12 cellular contexts compared by ENCODE assay signal in the genomic region with DNA sequence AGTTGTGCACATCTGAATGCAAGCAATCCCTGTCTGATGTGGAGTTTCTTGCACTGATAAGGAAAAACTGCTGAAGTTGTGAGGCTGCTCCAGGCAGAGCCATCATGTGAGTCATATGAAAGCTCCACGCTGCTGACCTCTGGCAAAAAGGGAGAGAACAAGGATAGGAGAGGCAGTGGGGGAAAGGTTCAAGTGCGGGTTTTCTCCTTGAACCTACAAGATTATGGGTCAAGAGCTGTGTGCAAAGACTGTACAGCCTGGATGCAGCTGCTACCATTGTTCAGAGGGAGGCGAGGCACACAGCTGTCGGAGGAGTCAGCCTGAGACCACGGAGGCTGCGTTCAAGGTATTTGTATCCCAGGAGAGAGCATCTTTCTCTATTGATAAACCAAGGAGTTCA. TPM values are rescaled to one million over a fixed set of nuclear protein-coding genes. Genes with fewer than 3 reads are reported as not detected.
DNase-seq lines count a peak whose midpoint lies in the region; ATAC-seq, FAIRE-seq and TF ChIP-seq lines count a peak whose summit lies in the region.
"Had no signal": no experiment of that assay in that cellular context is flagged by ENCODE, and none has a peak within 500 bp of the region (broad histone marks: within the 10 kb centered on the region; RNA-seq: fewer than 3 reads in every experiment).

Gene CDK15, plus strand, starts transcription at position 96 of the 400 bp plus-strand sequence. Its CDS starts 128 bp downstream, at position 224.

- FAIRE-seq in H54 (lab: Jason Lieb, UNC): peak; percentile 95

- H3K4me1 Mint-ChIP-seq in CD8-positive, alpha-beta memory T cell: no peaks in the 10 kb centered on the region

- DNase-seq in H54 (ENCODE audit: insufficient read length, low spot score): no peak
- peak; percentile 62 for DNase-seq in adipocyte (ENCODE audit: low read depth)
- no peak for DNase-seq in left ventricle myocardium inferior
- no peak for DNase-seq in ecto neural progenitor cell (ENCODE audit: low spot score)
- no peak for DNase-seq in activated naive CD4-positive, alpha-beta T cell (lab: John Stamatoyannopoulos, UW)
- DNase-seq in CD8-positive, alpha-beta memory T cell: no peak
- DNase-seq: cerebellar nuclear complex; stimulated activated naive CD4-positive, alpha-beta T cell treated with Interleukin-2 at 50 U/mL for 16 hours had no signal

- H3K36me3 ChIP-seq in adipocyte (ENCODE audit: control insufficient read depth, insufficient read depth, low read length, severe bottlenecking) (no peaks in the 10 kb centered on the region), left ventricle myocardium inferior (no peaks in the 10 kb centered on the region), skeletal muscle satellite cell (ENCODE audit: insufficient read depth, low read length) (no peaks in the 10 kb centered on the region)
- H3K36me3 ChIP-seq in CD8-positive, alpha-beta memory T cell (ENCODE audit: insufficient read depth, low read length): no peaks in the 10 kb centered on the region

- TF ChIP-seq CTCF in left ventricle myocardium inferior (IDR thresholded peaks at IDR 0.05; ENCODE audit: borderline replicate concordance): no peak

- H3K27me3 Mint-ChIP-seq in CD8-positive, alpha-beta memory T cell: peaks cover 10 to 28% of the 10 kb centered on the region in 2 donors

- H3K27me3 ChIP-seq in adipocyte (replicated peaks; ENCODE audit: control insufficient read depth, insufficient read depth, low read length) (no peaks in the 10 kb centered on the region), left ventricle myocardium inferior (ENCODE audit: low read depth) (peaks cover 24% of the 10 kb centered on the region), skeletal muscle satellite cell (ENCODE audit: control insufficient read depth, insufficient read depth, low read length) (no peaks in the 10 kb centered on the region)
- H3K27me3 ChIP-seq in CD8-positive, alpha-beta memory T cell (ENCODE audit: insufficient read depth, low read length, poor library complexity, severe bottlenecking): no peaks in the 10 kb centered on the region

- H3K36me3 Mint-ChIP-seq in CD8-positive, alpha-beta memory T cell: no peaks in the 10 kb centered on the region

- H3K4me1 ChIP-seq in adipocyte (ENCODE audit: control insufficient read depth, insufficient read depth, low read length) (peaks cover 23% of the 10 kb centered on the region), left ventricle myocardium inferior (peaks cover 13% of the 10 kb centered on the region), skeletal muscle satellite cell (ENCODE audit: control insufficient read depth, insufficient read depth, low read length) (peaks cover 23% of the 10 kb centered on the region)
- no peaks in the 10 kb centered on the region for H3K4me1 ChIP-seq in CD8-positive, alpha-beta memory T cell (ENCODE audit: insufficient read depth, low read length)

- H3K4me3 ChIP-seq in adipocyte (ENCODE audit: low read length) (peak within 1 kb of the TSS; percentile 70), left ventricle myocardium inferior (peak within 1 kb of the TSS; percentile 4), skeletal muscle satellite cell (ENCODE audit: low read length) (peak within 1 kb of the TSS; percentile 55)
- H3K4me3 ChIP-seq in CD8-positive, alpha-beta memory T cell (ENCODE audit: low read length): no peak within 1 kb of the TSS
- H3K4me3 ChIP-seq: skin epidermis had no signal

- no peak for ATAC-seq in GM19455 (IDR thresholded peaks at IDR 0.05; ENCODE audit: unreplicated experiment)

- no peaks in the 10 kb centered on the region for H3K9me3 Mint-ChIP-seq in CD8-positive, alpha-beta memory T cell

- CTCF ChIA-PET in CD8-positive, alpha-beta memory T cell (lab: Charles Lee): no interaction called here

- H3K9me3 ChIP-seq in adipocyte (ENCODE audit: control insufficient read depth, low read length) (no peaks in the 10 kb centered on the region), left ventricle myocardium inferior (replicated peaks) (no peaks in the 10 kb centered on the region), skeletal muscle satellite cell (replicated peaks; ENCODE audit: low read length) (no peaks in the 10 kb centered on the region)
- H3K9me3 ChIP-seq in CD8-positive, alpha-beta memory T cell (ENCODE audit: low read length): no peaks in the 10 kb centered on the region

- H3K27ac ChIP-seq in left ventricle myocardium inferior (replicated peaks): peak within 1 kb of the TSS; percentile 67
- no peak within 1 kb of the TSS for H3K27ac ChIP-seq in CD8-positive, alpha-beta memory T cell (ENCODE audit: low read depth, low read length)

- TF ChIP-seq POLR2A in H54 (IDR thresholded peaks at IDR 0.05; ENCODE audit: low read depth, low read length): no peak

- POLR2A ChIA-PET in CD8-positive, alpha-beta memory T cell (lab: Charles Lee): no interaction called here

- no peak within 1 kb of the TSS for H3K4me3 Mint-ChIP-seq in CD8-positive, alpha-beta memory T cell

- peak within 1 kb of the TSS in 1 of 8 donors; percentile 29 for H3K27ac Mint-ChIP-seq in CD8-positive, alpha-beta memory T cell

- H3K9ac ChIP-seq in adipocyte (ENCODE audit: low read length): peak within 1 kb of the TSS; percentile 78
- H3K9ac ChIP-seq in skeletal muscle satellite cell (ENCODE audit: low read depth, low read length): peak within 1 kb of the TSS; percentile 78

- intact Hi-C loops in left ventricle myocardium inferior (cut with micrococcal nuclease): no loop called here

- H3K4me2 ChIP-seq in skeletal muscle satellite cell (ENCODE audit: low read length): peak within 1 kb of the TSS; percentile 76

RNA-seq across cellular contexts. Expression of gene CDK15, which starts in this region (rescaled TPM):
- total RNA-seq in left ventricle myocardium inferior: 0.16 TPM
- 0.87 and 1.0 TPM in 2 replicates for total RNA-seq in skeletal muscle satellite cell (2012; rRNA removed)
- not detected for total RNA-seq in CD8-positive, alpha-beta memory T cell
- polyA plus RNA-seq in CD8-positive, alpha-beta memory T cell: not detected
- total RNA-seq: activated CD8-positive, alpha-beta memory T cell treated with anti-CD3 and anti-CD28 coated beads for 36 hours had no signal
